ENCODE assay signal across 25 cellular contexts in genomic region chr5:133991171-133991910, GRCh38.
"Had no signal": no experiment of that assay in that cellular context is flagged by ENCODE, and none has a peak within 500 bp of the region (broad histone marks: within the 10 kb centered on the region; RNA-seq: fewer than 3 reads in every experiment).

No MANE protein-coding gene starts in this region.

- H3K27me3 Mint-ChIP-seq: naive thymus-derived CD8-positive, alpha-beta T cell had no signal

- ATAC-seq: activated CD4-positive, CD25-positive, alpha-beta regulatory T cell treated with anti-CD3 and anti-CD28 coated beads, Interleukin-2, amount 50 U/mL, for 24 hours; activated T-cell treated with anti-CD3 and anti-CD28 coated beads, Interleukin-2, amount 50 U/mL, for 72 hours; naive thymus-derived CD8-positive, alpha-beta T cell; pancreas; SK-N-SH treated with all-trans-retinoic acid at 6 μM for 48 hours had no signal

- H3K4me3 Mint-ChIP-seq: activated T-cell treated with anti-CD3 and anti-CD28 coated beads, Interleukin-2, amount 50 U/mL, for 72 hours; naive thymus-derived CD8-positive, alpha-beta T cell had no signal

- H3K27ac ChIP-seq: ascending aorta, neutrophil, pancreas, tibial nerve, vagina had no signal

- FAIRE-seq: bronchial epithelial cell, frontal cortex, kidney, pancreas had no signal

- DNase-seq: activated CD4-positive, alpha-beta T cell treated with anti-CD3 and anti-CD28 coated beads, Interleukin-2, amount 50 U/mL, for 1 hour; activated CD8-positive, alpha-beta memory T cell treated with anti-CD3 and anti-CD28 coated beads for 24 hours; activated CD8-positive, alpha-beta memory T cell treated with anti-CD3 and anti-CD28 coated beads, Interleukin-2, amount 50 U/mL, for 48 hours; activated effector memory CD4-positive, alpha-beta T cell treated with anti-CD3 and anti-CD28 coated beads, Interleukin-2, amount 50 U/mL, for 16 hours; activated naive CD4-positive, alpha-beta T cell treated with anti-CD3 and anti-CD28 coated beads, Interleukin-2, amount 50 U/mL, for 16 hours; activated T-cell treated with anti-CD3 and anti-CD28 coated beads, Interleukin-2, amount 50 U/mL, for 72 hours; dorsolateral prefrontal cortex; erythroblast; kidney; mesendoderm; naive thymus-derived CD8-positive, alpha-beta T cell; pancreas; stimulated activated CD4-positive, alpha-beta T cell treated with anti-CD3 and anti-CD28 coated beads, Interleukin-1b, Interleukin-23, amount 100 ng/mL, for 48 hours; stimulated activated naive CD4-positive, alpha-beta T cell treated with Interleukin-2 at 50 U/mL for 16 hours; substantia nigra; T-helper 1 cell; T1000 had no signal

- H3K9me3 Mint-ChIP-seq: activated T-cell treated with anti-CD3 and anti-CD28 coated beads, Interleukin-2, amount 50 U/mL, for 72 hours; naive thymus-derived CD8-positive, alpha-beta T cell had no signal

- H3K4me3 ChIP-seq: ascending aorta, dorsolateral prefrontal cortex, pancreas, tibial nerve, vagina had no signal

- H3K9me3 ChIP-seq: ascending aorta, neutrophil, pancreas, tibial nerve, vagina had no signal

- H3K27me3 ChIP-seq: ascending aorta, dorsolateral prefrontal cortex, neutrophil, pancreas, tibial nerve, vagina had no signal

- H3K27ac Mint-ChIP-seq: activated T-cell treated with anti-CD3 and anti-CD28 coated beads, Interleukin-2, amount 50 U/mL, for 72 hours; naive thymus-derived CD8-positive, alpha-beta T cell had no signal
